Comparison of ENCODE assay signal across 12 cellular contexts in genomic region chr6:109118337-109118736, GRCh38.
"Had no signal": no experiment of that assay in that cellular context is flagged by ENCODE, and none has a peak within 500 bp of the region (broad histone marks: within the 10 kb centered on the region; RNA-seq: fewer than 3 reads in every experiment).

No MANE protein-coding gene starts in this region.

- H3K4me3 ChIP-seq: adrenal gland, coronary artery, gastrocnemius medialis had no signal

- H3K9me3 ChIP-seq: adrenal gland, gastrocnemius medialis, neutrophil had no signal

- H3K27ac ChIP-seq: adrenal gland, coronary artery, gastrocnemius medialis, neutrophil had no signal

- H3K36me3 ChIP-seq: adrenal gland, gastrocnemius medialis, neutrophil had no signal

- DNase-seq: activated B cell treated with CpG ODN at 0.5 μM for 24 hours; activated CD4-positive, alpha-beta T cell treated with anti-CD3 and anti-CD28 coated beads, Interleukin-2, amount 10 ng/mL, durations not matched to agents 24 days and 14 days; activated naive CD4-positive, alpha-beta T cell treated with anti-CD3 and anti-CD28 coated beads, Interleukin-2, amount 10 ng/mL, durations not matched to agents 7 days and 5 days; adrenal gland; caudate nucleus; effector CD8-positive, alpha-beta T cell; gastrocnemius medialis; islet precursor cell; right cardiac atrium; stimulated activated CD4-positive, alpha-beta T cell treated with anti-CD3 and anti-CD28 coated beads, Interleukin-1b, Interleukin-23, amount 100 ng/mL, for 48 hours had no signal

- H3K27me3 ChIP-seq: adrenal gland, gastrocnemius medialis, neutrophil had no signal
